In the genomic region with DNA sequence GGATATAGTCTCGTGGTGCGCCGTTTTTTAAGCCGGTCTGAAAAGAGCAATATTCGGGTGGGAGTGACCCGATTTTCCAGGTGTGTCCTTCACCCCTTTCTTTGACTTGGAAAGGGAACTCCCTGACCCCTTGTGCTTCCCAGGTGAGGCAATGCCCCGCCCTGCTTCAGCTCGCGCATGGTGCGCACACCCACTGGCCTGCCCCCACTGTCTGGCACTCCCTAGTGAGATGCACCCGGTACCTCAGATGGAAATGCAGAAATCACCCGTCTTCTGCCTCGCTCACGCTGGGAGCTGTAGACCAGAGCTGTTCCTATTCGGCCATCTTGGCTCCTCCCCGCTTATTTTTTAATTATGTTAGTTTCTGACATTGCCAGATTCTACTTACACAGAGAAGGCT, we compare ENCODE assay signal across 7 cellular contexts. TPM values are rescaled to one million over a fixed set of nuclear protein-coding genes. Genes with fewer than 3 reads are reported as not detected.
DNase-seq lines count a peak whose midpoint lies in the region; TF ChIP-seq lines count a peak whose summit lies in the region.
"Not testable (repeated sequence)": the region's sequence is repeated elsewhere in the genome, so short reads cannot be mapped to it uniquely, and the experiment has no call there.

No MANE protein-coding gene starts in this region.

- intact Hi-C loops in colonic mucosa (cut with DNase I): not testable (repeated sequence)

- H3K4me1 ChIP-seq in colonic mucosa; thymus (ENCODE audit: control insufficient read depth, insufficient read depth, low read length): not testable (repeated sequence)

- not testable (repeated sequence) for H3K36me3 ChIP-seq in colonic mucosa; thymus (ENCODE audit: control insufficient read depth, insufficient read depth)

- H3K9me3 Mint-ChIP-seq in nephron progenitor cell: peaks cover 42% of the 10 kb centered on the region

- CTCF ChIA-PET in HEK293T (lab: Yijun Ruan, JAX); RWPE1 (lab: Yijun Ruan, JAX): not testable (repeated sequence)

- peak overlapping the region; percentile 65 for H3K27ac ChIP-seq in RWPE1
- H3K27ac ChIP-seq in colonic mucosa: not testable (repeated sequence)
- peak overlapping the region; percentile 31 for H3K27ac ChIP-seq in thymus (ENCODE audit: low read depth)

- DNase-seq in HEK293T (ENCODE audit: extremely low spot score); RWPE1 (ENCODE audit: low spot score); fibroblast of villous mesenchyme (ENCODE audit: low read depth); nephron progenitor cell: not testable (repeated sequence)
- DNase-seq in NCI-H2171 (lab: John Stamatoyannopoulos, UW) (peak; percentile 19), colonic mucosa (peak; percentile 44)

- not testable (repeated sequence) for H3K9ac ChIP-seq in colonic mucosa (ENCODE audit: low read depth in 2 of 2, low read length in 2 of 2)

- peak overlapping the region; percentile 88 for H3K27ac Mint-ChIP-seq in nephron progenitor cell

- peaks cover 23% of the 10 kb centered on the region for H3K36me3 Mint-ChIP-seq in nephron progenitor cell (ENCODE audit: low read depth)

- not testable (repeated sequence) for H3K27me3 ChIP-seq in colonic mucosa; thymus (ENCODE audit: control insufficient read depth, insufficient read depth)

- H3K4me3 Mint-ChIP-seq in nephron progenitor cell: peak overlapping the region; percentile 46

- not testable (repeated sequence) for H3K9me3 ChIP-seq in colonic mucosa; thymus (ENCODE audit: control insufficient read depth)

- POLR2A ChIA-PET in HEK293T (lab: Yijun Ruan, JAX); RWPE1 (lab: Yijun Ruan, JAX; ENCODE audit: low non-redundant PET): not testable (repeated sequence)

- not testable (repeated sequence) for TF ChIP-seq CTCF in RWPE1 (conservative IDR thresholded peaks at IDR 0.05; ENCODE audit: low read depth); colonic mucosa (IDR thresholded peaks at IDR 0.05); fibroblast of villous mesenchyme (IDR thresholded peaks at IDR 0.05; ENCODE audit: insufficient read depth, low read depth, low read length); nephron progenitor cell (IDR thresholded peaks at IDR 0.05)

- WGBS in thymus: 97% methylated on average over 16 of the region's 16 CpGs

- not testable (repeated sequence) for H3K4me1 Mint-ChIP-seq in nephron progenitor cell

- not testable (repeated sequence) for H3K27me3 Mint-ChIP-seq in nephron progenitor cell (ENCODE audit: low read depth, poor library complexity)

- not testable (repeated sequence) for H3K4me3 ChIP-seq in colonic mucosa; thymus (ENCODE audit: low read length)
- peak overlapping the region; percentile 6 for H3K4me3 ChIP-seq in fibroblast of villous mesenchyme (ENCODE audit: low read depth, low read length)

TF ChIP-seq in HEK293T, 16 proteins besides CTCF, POLR2A, EP300 and RAD21:
- peak; percentile 45 for TF ChIP-seq L3MBTL2 (conservative IDR thresholded peaks at IDR 0.05)

RNA-seq across cellular contexts. Expression of a gene that starts 54.0 kb away (rescaled TPM):
- total RNA-seq in colonic mucosa: 10 to 100 TPM; 31.4 to 35.9 TPM
- 32.9 and 39.3 TPM in 2 replicates for total RNA-seq in fibroblast of villous mesenchyme
- polyA plus RNA-seq in thymus: 17.8 TPM
